17 cellular contexts compared by ENCODE assay signal in genomic region chr22:45512363-45512762, GRCh38. TPM values are rescaled to one million over a fixed set of nuclear protein-coding genes. Genes with fewer than 3 reads are reported as not detected.
DNase-seq lines count a peak whose midpoint lies in the region; ATAC-seq and TF ChIP-seq lines count a peak whose summit lies in the region.
"Had no signal": no experiment of that assay in that cellular context is flagged by ENCODE, and none has a peak within 500 bp of the region (broad histone marks: within the 10 kb centered on the region; RNA-seq: fewer than 3 reads in every experiment).

No MANE protein-coding gene starts in this region.

- H3K4me1 Mint-ChIP-seq in endodermal cell: peaks cover 45% of the 10 kb centered on the region
- peaks cover 91% of the 10 kb centered on the region for H3K4me1 Mint-ChIP-seq in nephron progenitor cell
- H3K4me1 Mint-ChIP-seq: central memory CD8-positive, alpha-beta T cell had no signal

- 63 to 95% methylated on average over 2 to 7 of the region's 8 CpGs for WGBS in endodermal cell (ENCODE audit: insufficient coverage in 1 of 2, insufficient read length in 1 of 2), 2 experiments
- 97% methylated on average over 8 of the region's 8 CpGs for WGBS in thymus

- H3K27me3 ChIP-seq in endodermal cell (ENCODE audit: control insufficient read depth, insufficient read depth, low read length, poor library complexity, severe bottlenecking): no peaks in the 10 kb centered on the region
- no peaks in the 10 kb centered on the region for H3K27me3 ChIP-seq in thymus (ENCODE audit: control insufficient read depth, insufficient read depth)

- no peak overlapping the region for H3K4me3 Mint-ChIP-seq in endodermal cell
- H3K4me3 Mint-ChIP-seq in nephron progenitor cell: peak overlapping the region; percentile 41
- H3K4me3 Mint-ChIP-seq: CD4-positive, alpha-beta T cell; central memory CD8-positive, alpha-beta T cell had no signal

- H3K36me3 Mint-ChIP-seq in endodermal cell (ENCODE audit: low read depth): peaks cover 7% of the 10 kb centered on the region
- H3K36me3 Mint-ChIP-seq in nephron progenitor cell (ENCODE audit: low read depth): no peaks in the 10 kb centered on the region

- DNase-seq in NCI-H69 (lab: John Stamatoyannopoulos, UW) (peak; percentile 75), endodermal cell (no peak), nephron progenitor cell (no peak), hippocampal formation (lab: John Stamatoyannopoulos, UW) (no peak), SHP77 (lab: John Stamatoyannopoulos, UW) (no peak)
- DNase-seq: activated gamma-delta T cell treated with Interleukin-2 at 50 U/mL for 16 hours; CD4-positive, alpha-beta T cell; NCI-H1930; NCI-H774; SHP77 treated with DMSO at 0.1 percent for 48 hours; stimulated activated naive CD4-positive, alpha-beta T cell treated with Interleukin-2 at 50 U/mL for 16 hours had no signal

- ATAC-seq in HG03280 (IDR thresholded peaks at IDR 0.05; ENCODE audit: unreplicated experiment) (no peak), HG02884 (IDR thresholded peaks at IDR 0.05; ENCODE audit: unreplicated experiment) (no peak)

- H3K9me3 ChIP-seq in endodermal cell (ENCODE audit: control insufficient read depth, low read length): no peaks in the 10 kb centered on the region
- no peaks in the 10 kb centered on the region for H3K9me3 ChIP-seq in thymus (ENCODE audit: control insufficient read depth)

- no peak overlapping the region for H3K9ac ChIP-seq in endodermal cell (ENCODE audit: extremely low read depth, low read length, poor library complexity, severe bottlenecking)

- H3K4me3 ChIP-seq in endodermal cell (ENCODE audit: low read length): no peak overlapping the region
- H3K4me3 ChIP-seq in thymus (ENCODE audit: low read length): no peak overlapping the region

- H3K9me3 Mint-ChIP-seq in endodermal cell (no peaks in the 10 kb centered on the region), nephron progenitor cell (no peaks in the 10 kb centered on the region)
- H3K9me3 Mint-ChIP-seq: CD4-positive, alpha-beta T cell; central memory CD8-positive, alpha-beta T cell had no signal

- H3K36me3 ChIP-seq in endodermal cell (ENCODE audit: control insufficient read depth, insufficient read depth, low read length): peaks cover 43% of the 10 kb centered on the region
- H3K36me3 ChIP-seq in thymus (ENCODE audit: control insufficient read depth, insufficient read depth): no peaks in the 10 kb centered on the region

- H3K27me3 Mint-ChIP-seq in endodermal cell (ENCODE audit: insufficient read depth): no peaks in the 10 kb centered on the region
- H3K27me3 Mint-ChIP-seq in nephron progenitor cell (ENCODE audit: low read depth, poor library complexity): no peaks in the 10 kb centered on the region

- H3K27ac Mint-ChIP-seq in endodermal cell (peak overlapping the region; percentile 80), nephron progenitor cell (no peak overlapping the region)
- H3K27ac Mint-ChIP-seq: CD4-positive, alpha-beta T cell had no signal

- peaks cover 12% of the 10 kb centered on the region for H3K4me1 ChIP-seq in endodermal cell (ENCODE audit: control insufficient read depth, insufficient read depth, low read length)
- H3K4me1 ChIP-seq in thymus (ENCODE audit: control insufficient read depth, insufficient read depth, low read length): no peaks in the 10 kb centered on the region

- H3K27ac ChIP-seq in endodermal cell (ENCODE audit: low read depth, low read length) (no peak overlapping the region), thymus (ENCODE audit: low read depth) (peak overlapping the region; percentile 25)
- H3K27ac ChIP-seq: HL-60 had no signal

- TF ChIP-seq CTCF in endodermal cell (conservative IDR thresholded peaks at IDR 0.05): no peak
- TF ChIP-seq CTCF in nephron progenitor cell (IDR thresholded peaks at IDR 0.05): no peak

RNA-seq across cellular contexts. Expression of gene FBLN1, which starts 9.7 kb away (rescaled TPM):
- total RNA-seq in endodermal cell: 100 to 1,000 TPM; 226 to 305 TPM
- polyA plus RNA-seq in endodermal cell (2013, experiment 1 of 2): 268 TPM
- polyA plus RNA-seq in endodermal cell (2013, experiment 2 of 2): 268 TPM
- polyA plus RNA-seq in thymus: 36.3 TPM
- total RNA-seq: activated CD8-positive, alpha-beta memory T cell treated with anti-CD3 and anti-CD28 coated beads for 36 hours; CD4-positive, alpha-beta T cell had no signal
